In genomic region chr6:156767603-156768467, GRCh38 we compare ENCODE assay signal across 9 cellular contexts. TPM values are rescaled to one million over a fixed set of nuclear protein-coding genes. Genes with fewer than 3 reads are reported as not detected.
DNase-seq lines count a peak whose midpoint lies in the region; ATAC-seq lines count a peak whose summit lies in the region.
"Had no signal": no experiment of that assay in that cellular context is flagged by ENCODE, and none has a peak within 500 bp of the region (broad histone marks: within the 10 kb centered on the region; RNA-seq: fewer than 3 reads in every experiment).

No MANE protein-coding gene starts in this region.

- peaks cover 6% of the 10 kb centered on the region for H3K4me1 ChIP-seq in right cardiac atrium (ENCODE audit: control insufficient read depth, insufficient read depth, low read length)

- intact Hi-C loops in right cardiac atrium (cut with DNase I) = no loop called here

- peak overlapping the region; percentile 56 to 90 (median 82) for H3K27ac Mint-ChIP-seq in naive B cell

- H3K4me3 Mint-ChIP-seq in naive B cell = peak overlapping the region in 3 of 8 donors; percentile 9 to 49 (median 16)
- H3K4me3 Mint-ChIP-seq: central memory CD8-positive, alpha-beta T cell had no signal

- peaks cover 21 to 47% (median 36%) of the 10 kb centered on the region in 3 donors for H3K4me1 Mint-ChIP-seq in naive B cell
- H3K4me1 Mint-ChIP-seq: central memory CD8-positive, alpha-beta T cell had no signal

- H3K36me3 Mint-ChIP-seq in naive B cell = no peaks in the 10 kb centered on the region

- H3K27me3 ChIP-seq in right cardiac atrium (ENCODE audit: control insufficient read depth, insufficient read depth) = no peaks in the 10 kb centered on the region

- ATAC-seq in GM19035 (IDR thresholded peaks at IDR 0.05; ENCODE audit: unreplicated experiment) (peak; percentile 87), HG02610 (IDR thresholded peaks at IDR 0.05; ENCODE audit: unreplicated experiment) (peak; percentile 92), naive B cell (ENCODE audit: low read depth in 2 of 2) (peak; percentile 97 to 99), right cardiac atrium (no peak)

- H3K4me3 ChIP-seq in right cardiac atrium (ENCODE audit: low read length) = no peak overlapping the region

- DNase-seq in LHCN-M2 (ENCODE audit: low read depth) (peak; percentile 58), naive B cell (peak; percentile 54), GF-D8 (lab: John Stamatoyannopoulos, UW) (no peak), cerebellar cortex (ENCODE audit: low spot score) (no peak), right cardiac atrium (no peak)
- DNase-seq: mesendoderm had no signal

- peaks cover 0 to 9% (median 0%) of the 10 kb centered on the region in 7 donors for H3K9me3 Mint-ChIP-seq in naive B cell
- H3K9me3 Mint-ChIP-seq: central memory CD8-positive, alpha-beta T cell had no signal

- H3K27ac ChIP-seq in right cardiac atrium (ENCODE audit: low read length) = no peak overlapping the region

- H3K27me3 Mint-ChIP-seq in naive B cell = no peaks in the 10 kb centered on the region

- no peaks in the 10 kb centered on the region for H3K9me3 ChIP-seq in right cardiac atrium (ENCODE audit: control insufficient read depth, low read length)

- WGBS in right cardiac atrium = 86% methylated on average over 9 of the region's 9 CpGs

RNA-seq across cellular contexts. Expression of gene ARID1B, which starts 9.3 kb away (rescaled TPM):
- 13.6 and 19.0 TPM in 2 replicates for total RNA-seq in LHCN-M2 (2014; rRNA removed)
- polyA plus RNA-seq in LHCN-M2 (2012) = 12.6 TPM
- polyA plus RNA-seq in naive B cell (ENCODE audit: low read depth in 6 of 6) = 10 to 100 TPM; 16.6 to 44.1 (median 27.5) TPM
- total RNA-seq in right cardiac atrium = 10 to 100 TPM; 52.3 to 59.6 (median 54.2) TPM
- polyA plus RNA-seq in right cardiac atrium = 18.3 TPM

Comparison
In these comparisons a context has a peak if more than half of its experiments do, and no peak if none do; other contexts are left out.
1. ATAC-seq: peak in GM19035 (single experiment), HG02610 (single experiment) and naive B cell (2 of 2); none in right cardiac atrium (0 of 2).
2. DNase-seq: peak in LHCN-M2 (single experiment) and naive B cell (single experiment); none in GF-D8 (single experiment), cerebellar cortex (single experiment) and right cardiac atrium (0 of 3).